Comparison of ENCODE assay signal across 2 cellular contexts in genomic region chr21:39362733-39363132, GRCh38.
TF ChIP-seq lines count a peak whose summit lies in the region.

No MANE protein-coding gene starts in this region.

TF ChIP-seq in GM23338, 12 proteins besides CTCF, POLR2A, EP300 and RAD21:
- TF ChIP-seq ZNF462 (CRISPR knock-in tag; IDR thresholded peaks at IDR 0.05) (no peak), POLR2AphosphoS5 (IDR thresholded peaks at IDR 0.05; ENCODE audit: low read depth) (no peak), REST (IDR thresholded peaks at IDR 0.05; ENCODE audit: unreplicated experiment) (no peak), ETS1 (IDR thresholded peaks at IDR 0.05) (no peak), EZH2phosphoT487 (IDR thresholded peaks at IDR 0.05; ENCODE audit: unreplicated experiment) (no peak), CREB1 (CRISPR knock-in tag; IDR thresholded peaks at IDR 0.05; ENCODE audit: low read depth) (no peak), NANOG (IDR thresholded peaks at IDR 0.05; ENCODE audit: borderline replicate concordance) (no peak), ZNF114 (CRISPR knock-in tag; IDR thresholded peaks at IDR 0.05) (no peak), ZNF331 (CRISPR knock-in tag; IDR thresholded peaks at IDR 0.05; ENCODE audit: low read depth) (no peak), EZH2 (IDR thresholded peaks at IDR 0.05; ENCODE audit: low read depth, unreplicated experiment) (no peak), JUNB (IDR thresholded peaks at IDR 0.05; ENCODE audit: unreplicated experiment) (no peak)

TF ChIP-seq in H1, 55 proteins besides CTCF, POLR2A, EP300 and RAD21:
- TF ChIP-seq KDM4A (IDR thresholded peaks at IDR 0.05; ENCODE audit: low read depth, low read length, severe bottlenecking) (no peak), ASH2L (IDR thresholded peaks at IDR 0.05; ENCODE audit: low read length) (no peak), POLR2AphosphoS5 (IDR thresholded peaks at IDR 0.05; ENCODE audit: low read depth, low read length) (no peak)
